15 cellular contexts compared by ENCODE assay signal in genomic region chr7:159097661-159098423, GRCh38. TPM values are rescaled to one million over a fixed set of nuclear protein-coding genes. Genes with fewer than 3 reads are reported as not detected.
A peak's percentile ranks its signal among the peaks of the same experiment; 100 is the strongest.
DNase-seq lines count a peak whose midpoint lies in the region; ATAC-seq, FAIRE-seq and TF ChIP-seq lines count a peak whose summit lies in the region.
"Had no signal": no experiment of that assay in that cellular context is flagged by ENCODE, and none has a peak within 500 bp of the region (broad histone marks: within the 10 kb centered on the region; RNA-seq: fewer than 3 reads in every experiment).

No MANE protein-coding gene starts in this region.

- H3K9me1 ChIP-seq in K562 (ENCODE audit: control insufficient read depth, insufficient read depth, low read length) = no peaks in the 10 kb centered on the region

- no peaks in the 10 kb centered on the region for H3K9me3 ChIP-seq in K562 (replicated peaks; ENCODE audit: control insufficient read depth, insufficient read depth, low read depth, low read length)
- no peaks in the 10 kb centered on the region for H3K9me3 ChIP-seq in kidney (ENCODE audit: control insufficient read depth in 1 of 2, low read length in 2 of 2)
- H3K9me3 ChIP-seq: mucosa of descending colon had no signal

- H3K4me2 ChIP-seq in K562 (ENCODE audit: insufficient read depth, low read length) = no peak overlapping the region

- TF ChIP-seq EP300 in K562 (IDR thresholded peaks at IDR 0.05; ENCODE audit: low read length) = no peak

- no peaks in the 10 kb centered on the region for H3K9me3 Mint-ChIP-seq in activated CD4-positive, alpha-beta T cell treated with anti-CD3 and anti-CD28 coated beads for 36 hours (ENCODE audit: low read depth)

- DNase-seq in Ammon's horn (ENCODE audit: low spot score) (peak; percentile 56), K562 (ENCODE audit: extremely low read depth in 1 of 4, low spot score in 3 of 4) (no peak), kidney (peak; percentile 52), kidney glomerular epithelial cell (lab: John Stamatoyannopoulos, UW) (no peak), NCI-H146 treated with DMSO at 0.1 percent for 48 hours (lab: John Stamatoyannopoulos, UW; ENCODE audit: unreplicated experiment) (no peak), RPMI8226 (no peak)
- DNase-seq in activated CD4-positive, alpha-beta T cell treated with anti-CD3 and anti-CD28 coated beads for 36 hours = no peak
- DNase-seq: activated CD4-positive, alpha-beta T cell treated with anti-CD3 and anti-CD28 coated beads, Interleukin-2, amount 10 ng/mL, durations not matched to agents 7 days and 5 days; DMS79; stimulated activated CD4-positive, alpha-beta T cell treated with anti-CD3 and anti-CD28 coated beads, Interleukin-12 subunit alpha, Interleukin-12 subunit beta, amount 100 ng/mL, for 4 hours had no signal

- TF ChIP-seq POLR2A in K562 (conservative IDR thresholded peaks at IDR 0.05) = no peak

- TF ChIP-seq RAD21 in K562 (CRISPR knock-in tag; conservative IDR thresholded peaks at IDR 0.05 in 1 of 2, IDR thresholded peaks at IDR 0.05 in 1 of 2) = no peak

- H3K27ac Mint-ChIP-seq in activated CD4-positive, alpha-beta T cell treated with anti-CD3 and anti-CD28 coated beads for 36 hours = no peak overlapping the region

- H3K27me3 ChIP-seq in K562 (ENCODE audit: control insufficient read depth in 2 of 2, insufficient read depth in 2 of 2, low read length in 2 of 2) (peaks cover 74 to 94% of the 10 kb centered on the region in 2 experiments), rectal smooth muscle tissue (ENCODE audit: control insufficient read depth, insufficient read depth, low read length) (no peaks in the 10 kb centered on the region)

- FAIRE-seq in K562 (lab: Jason Lieb, UNC) (no peak), kidney (lab: Jason Lieb, UNC) (no peak)
- FAIRE-seq: bronchial epithelial cell, GM12891 had no signal

- WGBS in K562 (ENCODE audit: insufficient coverage, low coverage, missing lambda C conversion rate) = under 1% methylated on average over 23 of the region's 23 CpGs

- H3K4me1 Mint-ChIP-seq in activated CD4-positive, alpha-beta T cell treated with anti-CD3 and anti-CD28 coated beads for 36 hours = peaks cover 9% of the 10 kb centered on the region

- no peak overlapping the region for H3K4me3 Mint-ChIP-seq in activated CD4-positive, alpha-beta T cell treated with anti-CD3 and anti-CD28 coated beads for 36 hours
- H3K4me3 Mint-ChIP-seq: activated CD4-positive, alpha-beta T cell treated with anti-CD3 and anti-CD28 coated beads, Interleukin-2, amount 10 ng/mL, durations not matched to agents 7 days and 5 days had no signal

- no peak overlapping the region for H2AFZ ChIP-seq in K562 (ENCODE audit: low read depth, low read length)

- H3K79me2 ChIP-seq in K562 (ENCODE audit: control insufficient read depth, insufficient read depth, low read length) = no peaks in the 10 kb centered on the region

- POLR2A ChIA-PET in K562 (lab: Yijun Ruan, JAX) = no interaction called here
- POLR2A ChIA-PET in activated CD4-positive, alpha-beta T cell treated with anti-CD3 and anti-CD28 coated beads for 36 hours (lab: Charles Lee) = no interaction called here

- BruUV-seq in K562 (replicated peaks; lab: Mats Ljungman, UMichigan) = no TSS peak

- H3K27ac ChIP-seq in K562 (ENCODE audit: extremely low read depth, low read depth, low read length) = no peak overlapping the region
- H3K27ac ChIP-seq in kidney (ENCODE audit: low read depth in 2 of 2, low read length in 2 of 2) = no peak overlapping the region
- H3K27ac ChIP-seq in rectal smooth muscle tissue (ENCODE audit: low read depth, low read length) = peak overlapping the region; percentile 77

- H4K20me1 ChIP-seq in K562 (replicated peaks; ENCODE audit: control insufficient read depth, insufficient read depth, low read length) = peaks cover 4% of the 10 kb centered on the region

- intact Hi-C loops in K562 (cut with micrococcal nuclease) (no loop called here), kidney (cut with DNase I) (no loop called here)
- intact Hi-C loops in activated CD4-positive, alpha-beta T cell treated with anti-CD3 and anti-CD28 coated beads for 36 hours (cut with DNase I, micrococcal nuclease) = no loop called here

- H3K27me3 Mint-ChIP-seq in activated CD4-positive, alpha-beta T cell treated with anti-CD3 and anti-CD28 coated beads for 36 hours = no peaks in the 10 kb centered on the region
- H3K27me3 Mint-ChIP-seq: activated CD4-positive, alpha-beta T cell treated with anti-CD3 and anti-CD28 coated beads, Interleukin-2, amount 10 ng/mL, durations not matched to agents 7 days and 5 days had no signal

- H3K36me3 Mint-ChIP-seq in activated CD4-positive, alpha-beta T cell treated with anti-CD3 and anti-CD28 coated beads for 36 hours (ENCODE audit: low read depth) = no peaks in the 10 kb centered on the region

- TF ChIP-seq CTCF in K562 (IDR thresholded peaks at IDR 0.05 in 2 of 3, conservative IDR thresholded peaks at IDR 0.05 in 1 of 3; ENCODE audit: insufficient read depth in 2 of 3, low read depth in 1 of 3, low read length in 3 of 3) (no peak), kidney (IDR thresholded peaks at IDR 0.05; ENCODE audit: borderline replicate concordance, extremely low read depth, insufficient read depth) (no peak)

- in situ Hi-C loops in K562 (cut with MboI) = no loop called here

- H3K4me3 ChIP-seq in K562 (no peak overlapping the region), kidney (ENCODE audit: low read length in 2 of 2) (no peak overlapping the region), rectal smooth muscle tissue (ENCODE audit: low read length) (no peak overlapping the region)
- H3K4me3 ChIP-seq: mucosa of descending colon had no signal

- ATAC-seq in K562 = peak; percentile 52
- no peak for ATAC-seq in activated CD4-positive, alpha-beta T cell treated with anti-CD3 and anti-CD28 coated beads for 36 hours

- H3K4me1 ChIP-seq in K562 (replicated peaks in 1 of 2; ENCODE audit: control insufficient read depth in 2 of 2, insufficient read depth in 2 of 2, low read length in 2 of 2) (peaks cover 0 to 5% of the 10 kb centered on the region in 2 experiments; a peak in 1 of 5 replicates), kidney (ENCODE audit: control insufficient read depth in 1 of 2, insufficient read depth in 1 of 2, low read depth in 1 of 2, low read length in 2 of 2) (peaks cover 0 to 3% of the 10 kb centered on the region in 2 donors), rectal smooth muscle tissue (ENCODE audit: control insufficient read depth, insufficient read depth, low read length) (peaks cover 20% of the 10 kb centered on the region)

- CTCF ChIA-PET in K562 (lab: Yijun Ruan, JAX; ENCODE audit: low intra/inter-chr PET ratio) = no interaction called here
- CTCF ChIA-PET in activated CD4-positive, alpha-beta T cell treated with anti-CD3 and anti-CD28 coated beads for 36 hours (lab: Charles Lee) = no interaction called here

- H3K9ac ChIP-seq in K562 (ENCODE audit: insufficient read depth in 1 of 2, low read depth in 2 of 2, low read length in 2 of 2) = no peak overlapping the region; a peak in 1 of 4 replicates
- H3K9ac ChIP-seq in kidney (ENCODE audit: low read length in 2 of 2) = no peak overlapping the region
- no peak overlapping the region for H3K9ac ChIP-seq in rectal smooth muscle tissue (ENCODE audit: low read length)

- H3K36me3 ChIP-seq in K562 (ENCODE audit: control insufficient read depth, insufficient read depth, low read length) (no peaks in the 10 kb centered on the region), kidney (ENCODE audit: control insufficient read depth in 1 of 2, insufficient read depth in 2 of 2, low read length in 2 of 2) (no peaks in the 10 kb centered on the region), rectal smooth muscle tissue (ENCODE audit: control insufficient read depth, insufficient read depth, low read length) (no peaks in the 10 kb centered on the region)

TF ChIP-seq in K562, 482 proteins besides CTCF, POLR2A, EP300 and RAD21 (continues in another document):
- no peak for TF ChIP-seq ESRRA (IDR thresholded peaks at IDR 0.05; ENCODE audit: borderline replicate concordance, low read depth)

RNA-seq across cellular contexts. Expression of gene VIPR2, which starts 46.8 kb away (rescaled TPM):
- total RNA-seq in K562 (2011; cell fraction: chromatin; rRNA removed; ENCODE audit: low replicate concordance) = not detected in 2 replicates
- total RNA-seq in K562 (2011; cell fraction: nucleolus; rRNA removed) = 0.17 TPM in 1 of 2 replicates, not detected in the other
- total RNA-seq in K562 (2011; cell fraction: nucleoplasm; rRNA removed) = not detected in 2 replicates
- total RNA-seq in K562 (2014; rRNA removed) (not detected in 2 replicates), K562 (2014; rRNA removed; fragmentation: Illumina TruSeq; extraction: Trizol) (not detected in 2 replicates), K562 (2015; rRNA removed; fragmentation: Illumina TruSeq; extraction: Trizol) (not detected in 2 replicates), K562 (2021) (0.04 TPM in 1 of 2 replicates, not detected in the other), kidney (0.91 TPM)
- polyA plus RNA-seq in K562 (2011; rRNA removed) (not detected in 2 replicates), K562 (2014; fragmentation: Illumina TruSeq; extraction: Trizol) (not detected in 2 replicates), K562 (2014; fragmentation: Nextera tagmentation; extraction: Ambion mirVana) (not detected), K562 (2014; rRNA removed) (not detected in 2 replicates), kidney (ENCODE audit: insufficient read depth, low read depth, low replicate concordance) (1.3 TPM)
- not detected in 2 replicates for polyA plus RNA-seq in K562 (2011; cell fraction: cytosol; rRNA removed)
- polyA plus RNA-seq in K562 (2011; cell fraction: nucleus; rRNA removed) = not detected in 2 replicates
- 0.31 and 0.54 TPM in 2 replicates for polyA plus RNA-seq in K562 (2012)
- polyA minus RNA-seq in K562 (2011; rRNA and poly(A)+ RNA removed) = not detected in 2 replicates
- polyA minus RNA-seq in K562 (2011; cell fraction: cytosol; rRNA and poly(A)+ RNA removed) = 0.57 TPM in 1 of 2 replicates, not detected in the other
- 0.11 TPM in 1 of 2 replicates, not detected in the other for polyA minus RNA-seq in K562 (2011; cell fraction: nucleus; rRNA and poly(A)+ RNA removed)
- under 1 TPM; 0.42 to 0.50 TPM for total RNA-seq in activated CD4-positive, alpha-beta T cell treated with anti-CD3 and anti-CD28 coated beads for 36 hours
- total RNA-seq: activated CD4-positive, alpha-beta T cell treated with anti-CD3 and anti-CD28 coated beads, Interleukin-2, amount 10 ng/mL, durations not matched to agents 7 days and 5 days; bronchial epithelial cell; LHCN-M2 had no signal

Comparison
In these comparisons a context has a peak if more than half of its experiments do, and no peak if none do; other contexts are left out.
1. DNase-seq: peak in Ammon's horn (single experiment) and kidney (single experiment); none in K562 (0 of 4), activated CD4-positive, alpha-beta T cell treated with anti-CD3 and anti-CD28 coated beads for 36 hours (single experiment), kidney glomerular epithelial cell (single experiment), NCI-H146 treated with DMSO at 0.1 percent for 48 hours (single experiment) and RPMI8226 (single experiment).